18 cellular contexts compared by ENCODE assay signal in genomic region chr7:17608114-17608833, GRCh38.
A peak's percentile ranks its signal among the peaks of the same experiment; 100 is the strongest.
DNase-seq lines count a peak whose midpoint lies in the region; ATAC-seq, FAIRE-seq and TF ChIP-seq lines count a peak whose summit lies in the region.
"Had no signal": no experiment of that assay in that cellular context is flagged by ENCODE, and none has a peak within 500 bp of the region (broad histone marks: within the 10 kb centered on the region; RNA-seq: fewer than 3 reads in every experiment).

No MANE protein-coding gene starts in this region.

- H3F3A ChIP-seq in PC-9 (ENCODE audit: insufficient read depth, low read depth): peaks cover 25% of the 10 kb centered on the region

- FAIRE-seq in A549 (lab: Jason Lieb, UNC): no peak
- FAIRE-seq: GM12891 had no signal

- H3K9me3 Mint-ChIP-seq in activated CD4-positive, alpha-beta T cell treated with anti-CD3 and anti-CD28 coated beads for 36 hours (ENCODE audit: low read depth): peaks cover 5% of the 10 kb centered on the region

- H3K9me3 ChIP-seq in A549 (peaks cover 21% of the 10 kb centered on the region), PC-9 (ENCODE audit: insufficient read depth, low read depth) (peaks cover 32% of the 10 kb centered on the region), fibroblast of lung (ENCODE audit: control insufficient read depth, insufficient read depth, low read depth, low read length) (no peaks in the 10 kb centered on the region)
- H3K9me3 ChIP-seq: thyroid gland had no signal

- no peak for TF ChIP-seq POLR2A in A549 (IDR thresholded peaks at IDR 0.05; ENCODE audit: low read length)

- TF ChIP-seq CTCF in A549 (IDR thresholded peaks at IDR 0.05) (no peak), PC-9 (conservative IDR thresholded peaks at IDR 0.05) (no peak), fibroblast of lung (conservative IDR thresholded peaks at IDR 0.05 in 1 of 2, IDR thresholded peaks at IDR 0.05 in 1 of 2; ENCODE audit: low read depth in 1 of 2, low read length in 2 of 2) (no peak)

- POLR2A ChIA-PET in A549 (lab: Yijun Ruan, JAX) (interaction anchor here (0.6 kb wide), 1 partner anchor 196 kb away, joined by 3 read pairs; no protein-coding TSS in a partner anchor), PC-9 (lab: Charles Lee; ENCODE audit: unreplicated experiment) (interaction anchor here (0.6 kb wide), 1 partner anchor 987 kb away, joined by 3 read pairs; no protein-coding TSS in a partner anchor)
- POLR2A ChIA-PET in activated CD4-positive, alpha-beta T cell treated with anti-CD3 and anti-CD28 coated beads for 36 hours (lab: Charles Lee): no interaction called here

- TF ChIP-seq RAD21 in A549 (conservative IDR thresholded peaks at IDR 0.05 in 1 of 2, IDR thresholded peaks at IDR 0.05 in 1 of 2): no peak

- no peak overlapping the region for H3K9ac ChIP-seq in fibroblast of lung (ENCODE audit: insufficient read depth, low read length)

- H3K4me3 Mint-ChIP-seq in activated CD4-positive, alpha-beta T cell treated with anti-CD3 and anti-CD28 coated beads for 36 hours: no peak overlapping the region
- H3K4me3 Mint-ChIP-seq: activated naive CD8-positive, alpha-beta T cell treated with anti-CD3 and anti-CD28 coated beads for 36 hours; dendritic cell treated with granulocyte-macrophage colony-stimulating factor and Interleukin-4, amounts not matched to agents 40 ng/mL and 50 ng/mL, for 4 days; immature natural killer cell had no signal

- H3K4me1 ChIP-seq in A549 (peaks cover 10% of the 10 kb centered on the region; the same call in 2 of the 3 replicates), PC-9 (replicated peaks; ENCODE audit: insufficient read depth) (peaks cover 29% of the 10 kb centered on the region), fibroblast of lung (ENCODE audit: control insufficient read depth, extremely low read depth, insufficient read depth, low read length) (no peaks in the 10 kb centered on the region)
- H3K4me1 ChIP-seq: thyroid gland had no signal

- peaks cover 8% of the 10 kb centered on the region for H3K27me3 Mint-ChIP-seq in activated CD4-positive, alpha-beta T cell treated with anti-CD3 and anti-CD28 coated beads for 36 hours
- H3K27me3 Mint-ChIP-seq: dendritic cell treated with granulocyte-macrophage colony-stimulating factor and Interleukin-4, amounts not matched to agents 40 ng/mL and 50 ng/mL, for 4 days had no signal

- peak overlapping the region; percentile 2; the same call in 1 of the 2 replicates for H2AFZ ChIP-seq in PC-9
- H2AFZ ChIP-seq in fibroblast of lung (ENCODE audit: low read length): no peak overlapping the region

- H3K36me3 ChIP-seq in PC-9 (ENCODE audit: low read depth) (no peaks in the 10 kb centered on the region), fibroblast of lung (ENCODE audit: control insufficient read depth, insufficient read depth, low read length) (no peaks in the 10 kb centered on the region)
- H3K36me3 ChIP-seq: thyroid gland had no signal

- H4K20me1 ChIP-seq in PC-9 (ENCODE audit: insufficient read depth) (no peaks in the 10 kb centered on the region), fibroblast of lung (ENCODE audit: control insufficient read depth, extremely low read depth, insufficient read depth, low read length) (no peaks in the 10 kb centered on the region)

- no peak overlapping the region for H3K4me3 ChIP-seq in A549
- no peak overlapping the region for H3K4me3 ChIP-seq in PC-9
- no peak overlapping the region for H3K4me3 ChIP-seq in fibroblast of lung (replicated peaks in 1 of 4; ENCODE audit: control extremely low read depth in 1 of 4, insufficient read depth in 1 of 4, low read depth in 3 of 4, low read length in 4 of 4)
- H3K4me3 ChIP-seq: thyroid gland had no signal

- BruUV-seq in PC-9 (replicated peaks; lab: Mats Ljungman, UMichigan): no TSS peak

- H3K27me3 ChIP-seq in PC-9 (ENCODE audit: insufficient read depth, low read depth) (no peaks in the 10 kb centered on the region), fibroblast of lung (ENCODE audit: control insufficient read depth, insufficient read depth, low read length) (no peaks in the 10 kb centered on the region)
- H3K27me3 ChIP-seq: thyroid gland had no signal

- WGBS in A549 (ENCODE audit: missing lambda C conversion rate): 32% methylated on average over 1 of the region's 1 CpG

- no peaks in the 10 kb centered on the region for H3K4me1 Mint-ChIP-seq in activated CD4-positive, alpha-beta T cell treated with anti-CD3 and anti-CD28 coated beads for 36 hours
- H3K4me1 Mint-ChIP-seq: activated naive CD8-positive, alpha-beta T cell treated with anti-CD3 and anti-CD28 coated beads for 36 hours; immature natural killer cell had no signal

- peak overlapping the region in 1 of 2 experiments; percentile 38; a peak in 1 of 6 replicates for H3K27ac ChIP-seq in A549
- peak overlapping the region; percentile 62 for H3K27ac ChIP-seq in PC-9
- no peak overlapping the region for H3K27ac ChIP-seq in fibroblast of lung (ENCODE audit: insufficient read depth, low read length)
- H3K27ac ChIP-seq: thyroid gland had no signal

- H3K36me3 Mint-ChIP-seq in activated CD4-positive, alpha-beta T cell treated with anti-CD3 and anti-CD28 coated beads for 36 hours (ENCODE audit: low read depth): no peaks in the 10 kb centered on the region
- H3K36me3 Mint-ChIP-seq: activated naive CD8-positive, alpha-beta T cell treated with anti-CD3 and anti-CD28 coated beads for 36 hours; immature natural killer cell had no signal

- H3K79me2 ChIP-seq in PC-9 (ENCODE audit: low read depth) (no peaks in the 10 kb centered on the region), fibroblast of lung (ENCODE audit: control insufficient read depth, insufficient read depth, low read length) (no peaks in the 10 kb centered on the region)

- no peaks in the 10 kb centered on the region for H3K9me2 ChIP-seq in PC-9 (ENCODE audit: insufficient read depth)

- intact Hi-C loops in PC-9 (cut with micrococcal nuclease; ENCODE audit: unreplicated experiment): loop anchor here (2.0 kb wide), 1 partner anchor 199 kb away; no protein-coding TSS in a partner anchor
- intact Hi-C loops in activated CD4-positive, alpha-beta T cell treated with anti-CD3 and anti-CD28 coated beads for 36 hours (cut with DNase I, micrococcal nuclease): no loop called here

- ATAC-seq in A549 (no peak), HG03025 (IDR thresholded peaks at IDR 0.05; ENCODE audit: low FRiP score, unreplicated experiment) (no peak)
- no peak for ATAC-seq in activated CD4-positive, alpha-beta T cell treated with anti-CD3 and anti-CD28 coated beads for 36 hours

- DNase-seq in A549 (ENCODE audit: low read depth in 1 of 2, low spot score in 1 of 2): no peak
- peak; percentile 68 for DNase-seq in HCEC 1CT
- DNase-seq in PC-9: peak in 1 of 2 experiments; percentile 85
- DNase-seq in fibroblast of lung (ENCODE audit: low read depth in 2 of 2): peak; percentile 66 to 79
- no peak for DNase-seq in activated CD4-positive, alpha-beta T cell treated with anti-CD3 and anti-CD28 coated beads for 36 hours
- DNase-seq in stimulated activated CD4-positive, alpha-beta T cell treated with anti-CD3 and anti-CD28 coated beads, Interleukin-2, amount 100 ng/mL, for 24 hours: no peak
- DNase-seq in D341Med (ENCODE audit: low spot score): no peak
- DNase-seq: ACHN; activated CD4-positive, CD25-positive, alpha-beta regulatory T cell; activated naive CD8-positive, alpha-beta T cell treated with anti-CD3 and anti-CD28 coated beads for 36 hours; immature natural killer cell; KBM-7; NCI-H2107; stimulated activated CD4-positive, alpha-beta T cell treated with anti-CD3 and anti-CD28 coated beads, Interleukin-15, amount 100 ng/mL, for 24 hours; thyroid gland had no signal

- TF ChIP-seq EP300 in A549 (IDR thresholded peaks at IDR 0.05): no peak

- H3K27ac Mint-ChIP-seq in activated CD4-positive, alpha-beta T cell treated with anti-CD3 and anti-CD28 coated beads for 36 hours: no peak overlapping the region
- H3K27ac Mint-ChIP-seq: activated naive CD8-positive, alpha-beta T cell treated with anti-CD3 and anti-CD28 coated beads for 36 hours; dendritic cell treated with granulocyte-macrophage colony-stimulating factor and Interleukin-4, amounts not matched to agents 40 ng/mL and 50 ng/mL, for 4 days; immature natural killer cell had no signal

- CTCF ChIA-PET in A549 (lab: Yijun Ruan, JAX): interaction anchor here (1.1 kb wide), 1 partner anchor 32 kb away, joined by 5 read pairs; no protein-coding TSS in a partner anchor
- CTCF ChIA-PET in PC-9 (lab: Charles Lee): no interaction called here
- CTCF ChIA-PET in activated CD4-positive, alpha-beta T cell treated with anti-CD3 and anti-CD28 coated beads for 36 hours (lab: Charles Lee): no interaction called here

- peak overlapping the region; percentile 40 for H3K4me2 ChIP-seq in A549
- H3K4me2 ChIP-seq in PC-9: peak overlapping the region; percentile 44
- H3K4me2 ChIP-seq in fibroblast of lung (ENCODE audit: extremely low read depth, insufficient read depth, low read length): no peak overlapping the region

TF ChIP-seq in A549, 52 proteins besides CTCF, POLR2A, EP300 and RAD21:
- TF ChIP-seq RNF2 (IDR thresholded peaks at IDR 0.05; ENCODE audit: borderline replicate concordance, low read depth) (no peak), KDM5A (IDR thresholded peaks at IDR 0.05) (no peak), FOSL2 (IDR thresholded peaks at IDR 0.05) (no peak), FOSL2 (CRISPR knock-in tag; IDR thresholded peaks at IDR 0.05) (peak; percentile 43; the same call in 1 of the 2 replicates), RFX5 (IDR thresholded peaks at IDR 0.05) (no peak), FOSB (CRISPR knock-in tag; IDR thresholded peaks at IDR 0.05) (no peak), ZC3H11A (IDR thresholded peaks at IDR 0.05) (no peak), POLR2AphosphoS2 (conservative IDR thresholded peaks at IDR 0.05; ENCODE audit: low read length) (no peak), ESRRA (IDR thresholded peaks at IDR 0.05; ENCODE audit: borderline replicate concordance, low read length) (no peak), E2F6 (IDR thresholded peaks at IDR 0.05; ENCODE audit: borderline replicate concordance, low read depth) (no peak), MYC (IDR thresholded peaks at IDR 0.05; ENCODE audit: borderline replicate concordance, low read length) (no peak), CEBPB (IDR thresholded peaks at IDR 0.05) (peak; percentile 57 to 71; a peak in 3 of 4 replicates), BHLHE40 (IDR thresholded peaks at IDR 0.05; ENCODE audit: low read depth, low read length) (no peak), NFE2L2 (conservative IDR thresholded peaks at IDR 0.05; ENCODE audit: low read length) (no peak), HOXB5 (CRISPR knock-in tag; IDR thresholded peaks at IDR 0.05) (no peak)

Comparison
In these comparisons a context has a peak if more than half of its experiments do, and no peak if none do; other contexts are left out.
1. DNase-seq: peak in HCEC 1CT (single experiment) and fibroblast of lung (2 of 2); none in A549 (0 of 2), activated CD4-positive, alpha-beta T cell treated with anti-CD3 and anti-CD28 coated beads for 36 hours (single experiment), stimulated activated CD4-positive, alpha-beta T cell treated with anti-CD3 and anti-CD28 coated beads, Interleukin-2, amount 100 ng/mL, for 24 hours (0 of 2) and D341Med (single experiment).